ENCODE assay signal across 16 cellular contexts in the genomic region with DNA sequence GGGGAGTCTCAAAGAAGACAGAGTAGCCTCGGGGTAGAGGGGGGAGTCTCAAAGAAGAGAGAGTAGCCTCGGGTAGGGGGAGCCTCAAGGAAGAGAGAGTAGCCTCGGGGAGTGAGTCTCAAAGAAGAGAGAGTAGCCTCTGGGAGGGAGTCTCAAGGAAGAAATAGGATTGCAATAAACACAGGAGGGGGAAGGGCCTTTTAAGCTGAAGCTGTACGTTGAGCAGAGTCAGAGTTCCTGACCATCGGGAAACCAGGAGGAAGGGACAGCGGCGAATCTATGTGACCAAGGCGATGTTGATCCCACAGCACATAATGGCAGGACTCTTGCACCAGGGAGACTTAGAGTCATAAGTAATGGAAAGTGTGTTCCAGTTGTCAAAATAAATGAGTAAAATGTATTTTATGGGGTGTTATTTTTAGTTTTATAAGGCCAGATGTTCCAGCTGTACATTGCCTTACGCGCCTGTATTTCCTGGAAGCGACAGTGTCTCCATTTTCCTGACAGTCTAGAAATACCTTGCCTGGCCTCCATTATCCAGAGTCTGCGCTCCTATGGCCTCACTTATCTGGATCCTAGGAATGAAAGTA.
"Had no signal": no experiment of that assay in that cellular context is flagged by ENCODE, and none has a peak within 500 bp of the region (broad histone marks: within the 10 kb centered on the region; RNA-seq: fewer than 3 reads in every experiment).

No MANE protein-coding gene starts in this region.

- H3K36me3 ChIP-seq: gastrocnemius medialis, sigmoid colon had no signal

- H3K9me3 ChIP-seq: gastrocnemius medialis, sigmoid colon had no signal

- ATAC-seq: activated naive CD8-positive, alpha-beta T cell treated with anti-CD3 and anti-CD28 coated beads, Interleukin-2, amount 50 U/mL, for 24 hours; gastrocnemius medialis; stimulated activated naive CD8-positive, alpha-beta T cell treated with anti-CD3 and anti-CD28 coated beads, Interleukin-15, Interleukin-2, amounts not matched to agents 100 U/mL and 50 U/mL, for 24 hours; WTC11 had no signal

- H3K27ac ChIP-seq: gastrocnemius medialis, sigmoid colon had no signal

- H3K27me3 ChIP-seq: gastrocnemius medialis, sigmoid colon had no signal

- H3K36me3 Mint-ChIP-seq: WTC11 had no signal

- H3K4me1 ChIP-seq: sigmoid colon had no signal

- H3K27ac Mint-ChIP-seq: activated naive CD8-positive, alpha-beta T cell treated with anti-CD3 and anti-CD28 coated beads, Interleukin-2, amount 50 U/mL, for 24 hours; dendritic cell treated with granulocyte-macrophage colony-stimulating factor and Interleukin-4, amounts not matched to agents 40 ng/mL and 50 ng/mL, for 4 days; WTC11 had no signal

- H3K4me3 ChIP-seq: gastrocnemius medialis, sigmoid colon had no signal

- H3K9me3 Mint-ChIP-seq: activated naive CD8-positive, alpha-beta T cell treated with anti-CD3 and anti-CD28 coated beads, Interleukin-2, amount 50 U/mL, for 24 hours; dendritic cell treated with granulocyte-macrophage colony-stimulating factor and Interleukin-4, amounts not matched to agents 40 ng/mL and 50 ng/mL, for 4 days; WTC11 had no signal

- H3K4me3 Mint-ChIP-seq: activated naive CD8-positive, alpha-beta T cell treated with anti-CD3 and anti-CD28 coated beads, Interleukin-2, amount 50 U/mL, for 24 hours; dendritic cell treated with granulocyte-macrophage colony-stimulating factor and Interleukin-4, amounts not matched to agents 40 ng/mL and 50 ng/mL, for 4 days; neural crest cell; WTC11 had no signal

- DNase-seq: activated CD4-positive, alpha-beta T cell treated with anti-CD3 and anti-CD28 coated beads, Interleukin-2, amount 50 U/mL, for 4 hours; activated naive CD4-positive, alpha-beta T cell treated with anti-CD3 and anti-CD28 coated beads, Interleukin-2, amount 50 U/mL, for 16 hours; activated naive CD8-positive, alpha-beta T cell treated with anti-CD3 and anti-CD28 coated beads, Interleukin-2, amount 50 U/mL, for 24 hours; activated T-cell treated with anti-CD3 and anti-CD28 coated beads, Interleukin-2, amount 50 U/mL, for 48 hours; effector CD8-positive, alpha-beta T cell; erythroblast; gastrocnemius medialis; hypothalamus; posterior cingulate gyrus; sigmoid colon; stimulated activated CD4-positive, alpha-beta T cell treated with anti-CD3 and anti-CD28 coated beads, Interleukin-2, amount 100 ng/mL, for 48 hours; stimulated activated naive CD8-positive, alpha-beta T cell treated with anti-CD3 and anti-CD28 coated beads, Interleukin-15, Interleukin-2, amounts not matched to agents 100 U/mL and 50 U/mL, for 24 hours; T-helper 9 cell had no signal
